ENCODE assay signal across 8 cellular contexts in genomic region chr1:54489627-54490240, GRCh38. TPM values are rescaled to one million over a fixed set of nuclear protein-coding genes. Genes with fewer than 3 reads are reported as not detected.
DNase-seq lines count a peak whose midpoint lies in the region; ATAC-seq and TF ChIP-seq lines count a peak whose summit lies in the region.

No MANE protein-coding gene starts in this region.

- DNase-seq in heart right ventricle (no peak), left cardiac atrium (no peak), mesenchymal stem cell (no peak), upper lobe of left lung (no peak), midbrain (lab: John Stamatoyannopoulos, UW) (no peak), NCI-H446 treated with DMSO at 0.1 percent for 48 hours (lab: John Stamatoyannopoulos, UW) (no peak)
- DNase-seq in activated T-cell treated with anti-CD3 and anti-CD28 coated beads, Interleukin-2, amount 50 U/mL, for 72 hours, result peak in 1 of 2 donors; percentile 25

- H3K36me3 ChIP-seq in heart right ventricle, result no peaks in the 10 kb centered on the region
- H3K36me3 ChIP-seq in mesenchymal stem cell (ENCODE audit: control insufficient read depth in 1 of 2, insufficient read depth in 2 of 2, low read depth in 1 of 2, low read length in 2 of 2), result no peaks in the 10 kb centered on the region
- H3K36me3 ChIP-seq in upper lobe of left lung, result no peaks in the 10 kb centered on the region

- no peak for ATAC-seq in heart right ventricle
- ATAC-seq in left cardiac atrium, result no peak
- ATAC-seq in activated T-cell treated with anti-CD3 and anti-CD28 coated beads, Interleukin-2, amount 50 U/mL, for 72 hours (replicated peaks in 1 of 2), result peak; percentile 3 to 26
- ATAC-seq in upper lobe of left lung (ENCODE audit: low FRiP score in 2 of 2), result no peak
- ATAC-seq in GM21737 (IDR thresholded peaks at IDR 0.05; ENCODE audit: unreplicated experiment), result no peak

- no peak overlapping the region for H2AFZ ChIP-seq in mesenchymal stem cell (ENCODE audit: low read depth, low read length)

- intact Hi-C loops in heart right ventricle (cut with DNase I) (loop anchor here (1.0 to 10.0 kb wide), 25 partner anchors 82 to 625 kb away; partner anchors contain the start of genes TTC22 (in 3 of the 10), CYB5RL (in 2 of the 10), MRPL37 (in 2 of the 10) and SSBP3 (in 1 of the 10)), left cardiac atrium (cut with DNase I) (loop anchor here (1.0 to 10.0 kb wide), 6 partner anchors 177 to 412 kb away; no protein-coding TSS in a partner anchor)

- peak overlapping the region; percentile 80 to 85 for H3K4me3 Mint-ChIP-seq in activated T-cell treated with anti-CD3 and anti-CD28 coated beads, Interleukin-2, amount 50 U/mL, for 72 hours

- H3K9ac ChIP-seq in mesenchymal stem cell (ENCODE audit: low read length), result peak overlapping the region; percentile 99

- TF ChIP-seq EP300 in upper lobe of left lung (IDR thresholded peaks at IDR 0.05), result no peak

- H2BK5ac ChIP-seq in mesenchymal stem cell (ENCODE audit: low read depth, low read length, poor library complexity, severe bottlenecking), result no peak overlapping the region

- H3K14ac ChIP-seq in mesenchymal stem cell (ENCODE audit: low read length in 2 of 2), result no peak overlapping the region

- no peak overlapping the region for H2BK120ac ChIP-seq in mesenchymal stem cell (ENCODE audit: low read depth, low read length)

- no peaks in the 10 kb centered on the region for H3K79me1 ChIP-seq in mesenchymal stem cell (replicated peaks; ENCODE audit: low read length, poor library complexity, severe bottlenecking)

- H3K4ac ChIP-seq in mesenchymal stem cell (ENCODE audit: low read depth in 1 of 2, low read length in 2 of 2), result no peak overlapping the region

- H2AK5ac ChIP-seq in mesenchymal stem cell (ENCODE audit: low read length, severe bottlenecking), result no peak overlapping the region

- WGBS in heart right ventricle, 2 donors, result 18 to 20% methylated on average over 9 of the region's 9 CpGs
- 32% methylated on average over 9 of the region's 9 CpGs for WGBS in mesenchymal stem cell
- 37 to 42% methylated on average over 5 of the region's 9 CpGs for WGBS in upper lobe of left lung, 2 donors

- H3K9me3 ChIP-seq in heart right ventricle, result no peaks in the 10 kb centered on the region
- H3K9me3 ChIP-seq in mesenchymal stem cell (ENCODE audit: control insufficient read depth, low read length), result no peaks in the 10 kb centered on the region
- no peaks in the 10 kb centered on the region for H3K9me3 ChIP-seq in upper lobe of left lung

- no peak overlapping the region for H4K8ac ChIP-seq in mesenchymal stem cell (ENCODE audit: low read length)

- H3K23ac ChIP-seq in mesenchymal stem cell (ENCODE audit: low read length in 2 of 2), result no peak overlapping the region

- peak overlapping the region in 8 of 10 donors; percentile 40 to 75 (median 67) for H3K4me3 ChIP-seq in heart right ventricle
- no peak overlapping the region for H3K4me3 ChIP-seq in mesenchymal stem cell (ENCODE audit: insufficient read depth in 1 of 2, low read depth in 1 of 2, low read length in 2 of 2)
- peak overlapping the region in 3 of 4 donors; percentile 62 to 86 (median 65) for H3K4me3 ChIP-seq in upper lobe of left lung

- H3K27me3 ChIP-seq in heart right ventricle (no peaks in the 10 kb centered on the region), mesenchymal stem cell (ENCODE audit: control insufficient read depth in 1 of 2, insufficient read depth in 1 of 2, low read length in 2 of 2) (peaks cover 4 to 14% of the 10 kb centered on the region in 2 experiments), upper lobe of left lung (no peaks in the 10 kb centered on the region)

- H3K36me3 Mint-ChIP-seq in activated T-cell treated with anti-CD3 and anti-CD28 coated beads, Interleukin-2, amount 50 U/mL, for 72 hours (ENCODE audit: insufficient read depth in 2 of 2), result no peaks in the 10 kb centered on the region

- no peak overlapping the region for H3K18ac ChIP-seq in mesenchymal stem cell (ENCODE audit: low read depth in 1 of 2, low read length in 2 of 2)

- TF ChIP-seq CTCF in heart right ventricle (IDR thresholded peaks at IDR 0.05) (peak in 1 of 9 donors; percentile 26), upper lobe of left lung (IDR thresholded peaks at IDR 0.05) (no peak)

- H3K4me1 ChIP-seq in heart right ventricle, result peaks cover 7 to 39% (median 23%) of the 10 kb centered on the region in 9 donors
- peaks cover 13% of the 10 kb centered on the region for H3K4me1 ChIP-seq in mesenchymal stem cell (ENCODE audit: control insufficient read depth, insufficient read depth, low read depth, low read length)
- H3K4me1 ChIP-seq in upper lobe of left lung, result peaks cover 16 to 43% (median 23%) of the 10 kb centered on the region in 4 donors

- peaks cover 18% of the 10 kb centered on the region for H3K27me3 Mint-ChIP-seq in activated T-cell treated with anti-CD3 and anti-CD28 coated beads, Interleukin-2, amount 50 U/mL, for 72 hours (ENCODE audit: low read depth)

- no peaks in the 10 kb centered on the region for H3K9me3 Mint-ChIP-seq in activated T-cell treated with anti-CD3 and anti-CD28 coated beads, Interleukin-2, amount 50 U/mL, for 72 hours

- no peak overlapping the region for H3K27ac Mint-ChIP-seq in activated T-cell treated with anti-CD3 and anti-CD28 coated beads, Interleukin-2, amount 50 U/mL, for 72 hours

- H4K91ac ChIP-seq in mesenchymal stem cell (ENCODE audit: low read length), result no peak overlapping the region

- H2BK15ac ChIP-seq in mesenchymal stem cell (ENCODE audit: low read depth, poor library complexity, severe bottlenecking), result peak overlapping the region; percentile 75

- H3K4me1 Mint-ChIP-seq in activated T-cell treated with anti-CD3 and anti-CD28 coated beads, Interleukin-2, amount 50 U/mL, for 72 hours (ENCODE audit: low read depth), result peaks cover 36% of the 10 kb centered on the region

- no peak for TF ChIP-seq POLR2A in upper lobe of left lung (IDR thresholded peaks at IDR 0.05)

- no peak overlapping the region for H3K4me2 ChIP-seq in mesenchymal stem cell (ENCODE audit: low read length, poor library complexity, severe bottlenecking)

- H2BK12ac ChIP-seq in mesenchymal stem cell (ENCODE audit: low read length in 2 of 2), result peak overlapping the region in 1 of 2 experiments; percentile 15

- H3K27ac ChIP-seq in heart right ventricle (peak overlapping the region in 9 of 10 donors; percentile 86 to 97 (median 93)), mesenchymal stem cell (ENCODE audit: low read length, poor library complexity, severe bottlenecking) (no peak overlapping the region), upper lobe of left lung (peak overlapping the region in 3 of 4 donors; percentile 87 to 96 (median 90))

RNA-seq across cellular contexts. Expression of gene ACOT11, which starts 58.3 kb away (rescaled TPM):
- total RNA-seq in heart right ventricle, result 10 to 100 TPM; 25.8 to 77.2 (median 59.4) TPM
- polyA plus RNA-seq in heart right ventricle, result 10 to 100 TPM; 33.0 to 44.8 TPM
- total RNA-seq in left cardiac atrium, result 10 to 100 TPM; 15.2 to 23.3 TPM
- 1 to 10 TPM; 1.4 to 1.5 TPM for total RNA-seq in activated T-cell treated with anti-CD3 and anti-CD28 coated beads, Interleukin-2, amount 50 U/mL, for 72 hours
- polyA plus RNA-seq in mesenchymal stem cell (2013, experiment 1 of 2), result 0.83 TPM
- 0.88 TPM for polyA plus RNA-seq in mesenchymal stem cell (2013, experiment 2 of 2)
- 10 to 100 TPM in 1 of 6 donors, 1 to 10 TPM in 5; 2.3 to 13.6 (median 7.0) TPM for total RNA-seq in upper lobe of left lung

Comparison
In these comparisons a context has a peak if more than half of its experiments do, and no peak if none do; other contexts are left out.
1. ATAC-seq: peak in activated T-cell treated with anti-CD3 and anti-CD28 coated beads, Interleukin-2, amount 50 U/mL, for 72 hours (2 of 2); none in heart right ventricle (0 of 8), left cardiac atrium (0 of 2), upper lobe of left lung (0 of 2) and GM21737 (single experiment).
2. H3K4me3 ChIP-seq: peak in heart right ventricle (8 of 10) and upper lobe of left lung (3 of 4); none in mesenchymal stem cell (0 of 2).